In the genomic region with DNA sequence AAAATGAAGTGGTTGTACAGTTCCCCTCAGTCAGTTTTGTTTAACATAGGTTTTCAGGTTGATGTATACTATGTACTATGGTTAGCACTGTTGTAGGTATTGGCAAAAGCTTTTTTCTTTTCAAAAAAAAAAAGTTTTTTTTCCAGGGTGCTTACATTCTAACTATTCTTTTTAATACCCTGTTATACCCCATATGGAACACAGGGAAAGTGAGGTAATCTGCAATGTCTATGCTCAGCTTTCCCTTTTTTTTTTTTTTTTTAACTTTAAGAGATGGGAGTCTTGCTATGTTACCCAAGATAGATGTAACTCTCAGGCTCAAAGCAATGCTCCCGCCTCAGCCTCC, we compare ENCODE assay signal across 8 cellular contexts. TPM values are rescaled to one million over a fixed set of nuclear protein-coding genes. Genes with fewer than 3 reads are reported as not detected.
DNase-seq lines count a peak whose midpoint lies in the region; ATAC-seq and TF ChIP-seq lines count a peak whose summit lies in the region.

No MANE protein-coding gene starts in this region.

- ATAC-seq in foreskin keratinocyte: no peak

- intact Hi-C loops in dorsolateral prefrontal cortex (cut with DNase I): no loop called here

- peaks cover 0 to 44% (median 15%) of the 10 kb centered on the region in 3 donors for H3K36me3 Mint-ChIP-seq in CD8-positive, alpha-beta memory T cell
- peaks cover 9% of the 10 kb centered on the region for H3K36me3 Mint-ChIP-seq in neural crest cell (ENCODE audit: low read depth)

- peaks cover 0 to 2% (median 0%) of the 10 kb centered on the region in 5 donors for H3K9me3 Mint-ChIP-seq in CD8-positive, alpha-beta memory T cell
- H3K9me3 Mint-ChIP-seq in neural crest cell: no peaks in the 10 kb centered on the region

- peak overlapping the region; percentile 89 for H3K4me3 ChIP-seq in CD8-positive, alpha-beta memory T cell (ENCODE audit: low read length)
- H3K4me3 ChIP-seq in MM.1S (ENCODE audit: low read length) (peak overlapping the region; percentile 74), dorsolateral prefrontal cortex (peak overlapping the region; percentile 60 to 96 (median 83))

- no peak for DNase-seq in CD8-positive, alpha-beta memory T cell
- DNase-seq in MM.1S (no peak), dorsolateral prefrontal cortex (no peak), neural crest cell (ENCODE audit: low read depth, low spot score) (no peak), foreskin keratinocyte (no peak), nucleus accumbens (lab: John Stamatoyannopoulos, UW) (no peak), NCI-H2227 treated with DMSO at 0.1 percent for 48 hours (lab: John Stamatoyannopoulos, UW) (no peak)
- no peak for DNase-seq in stimulated activated CD4-positive, alpha-beta T cell treated with anti-CD3 and anti-CD28 coated beads, Interleukin-4, amount 100 ng/mL, for 24 hours

- no peaks in the 10 kb centered on the region for H3K27me3 ChIP-seq in CD8-positive, alpha-beta memory T cell (ENCODE audit: insufficient read depth, low read length, poor library complexity, severe bottlenecking)
- H3K27me3 ChIP-seq in MM.1S (replicated peaks; ENCODE audit: insufficient read depth, low read length) (no peaks in the 10 kb centered on the region), dorsolateral prefrontal cortex (no peaks in the 10 kb centered on the region), foreskin keratinocyte (no peaks in the 10 kb centered on the region)

- TF ChIP-seq CTCF in MM.1S (IDR thresholded peaks at IDR 0.05; ENCODE audit: low read length): no peak
- TF ChIP-seq CTCF in dorsolateral prefrontal cortex (IDR thresholded peaks at IDR 0.05 in 54 of 56, conservative IDR thresholded peaks at IDR 0.05 in 2 of 56; ENCODE audit: low read depth in 1 of 56, partially characterized antibody in 56 of 56): no peak
- TF ChIP-seq CTCF in neural crest cell (conservative IDR thresholded peaks at IDR 0.05): no peak
- no peak for TF ChIP-seq CTCF in foreskin keratinocyte (conservative IDR thresholded peaks at IDR 0.05)

- H3K27ac ChIP-seq in CD8-positive, alpha-beta memory T cell (ENCODE audit: low read depth, low read length): peak overlapping the region; percentile 80
- H3K27ac ChIP-seq in MM.1S (ENCODE audit: low read length) (peak overlapping the region; percentile 89), dorsolateral prefrontal cortex (peak overlapping the region in 32 of 59 donors; percentile 13 to 90 (median 72)), foreskin keratinocyte (no peak overlapping the region)

- peak overlapping the region; percentile 79 for H3K9ac ChIP-seq in MM.1S (ENCODE audit: low read length)

- peak overlapping the region; percentile 30 to 100 (median 98) for H3K27ac Mint-ChIP-seq in CD8-positive, alpha-beta memory T cell
- no peak overlapping the region for H3K27ac Mint-ChIP-seq in neural crest cell (ENCODE audit: unreplicated experiment)

- H3K4me1 ChIP-seq in CD8-positive, alpha-beta memory T cell (ENCODE audit: insufficient read depth, low read length): peaks cover 8% of the 10 kb centered on the region
- peaks cover 14% of the 10 kb centered on the region for H3K4me1 ChIP-seq in MM.1S (ENCODE audit: low read length)
- peaks cover 8% of the 10 kb centered on the region for H3K4me1 ChIP-seq in foreskin keratinocyte

- H3K79me2 ChIP-seq in MM.1S (ENCODE audit: low read length): peaks cover 9% of the 10 kb centered on the region

- peak overlapping the region; percentile 81 for H3K4me2 ChIP-seq in MM.1S (ENCODE audit: low read depth, low read length)

- peaks cover 14 to 24% (median 23%) of the 10 kb centered on the region in 3 donors for H3K4me1 Mint-ChIP-seq in CD8-positive, alpha-beta memory T cell
- peaks cover 21% of the 10 kb centered on the region for H3K4me1 Mint-ChIP-seq in neural crest cell

- H3K27me3 Mint-ChIP-seq in CD8-positive, alpha-beta memory T cell: peaks cover 0 to 3% of the 10 kb centered on the region in 2 donors
- no peaks in the 10 kb centered on the region for H3K27me3 Mint-ChIP-seq in neural crest cell (ENCODE audit: low read depth)

- peak overlapping the region; percentile 87 to 100 (median 96) for H3K4me3 Mint-ChIP-seq in CD8-positive, alpha-beta memory T cell
- peak overlapping the region; percentile 95 for H3K4me3 Mint-ChIP-seq in neural crest cell

- POLR2A ChIA-PET in CD8-positive, alpha-beta memory T cell (lab: Charles Lee): interaction anchor here (0.6 kb wide), 2 partner anchors 108 to 228 kb away, joined by 3 read pairs; no protein-coding TSS in a partner anchor

- H3K9me3 ChIP-seq in CD8-positive, alpha-beta memory T cell (ENCODE audit: low read length): no peaks in the 10 kb centered on the region
- H3K9me3 ChIP-seq in MM.1S (replicated peaks; ENCODE audit: insufficient read depth, low read length): no peaks in the 10 kb centered on the region

- H2AFZ ChIP-seq in MM.1S (ENCODE audit: low read length): peak overlapping the region; percentile 51

- peaks cover 10% of the 10 kb centered on the region for H3F3A ChIP-seq in MM.1S (ENCODE audit: insufficient read depth, low read length)

- H3K9me2 ChIP-seq in MM.1S (replicated peaks; ENCODE audit: insufficient read depth, low read length): no peaks in the 10 kb centered on the region

- CTCF ChIA-PET in CD8-positive, alpha-beta memory T cell (lab: Charles Lee): no interaction called here

- H3K36me3 ChIP-seq in CD8-positive, alpha-beta memory T cell (ENCODE audit: insufficient read depth, low read length): peaks cover 12% of the 10 kb centered on the region
- H3K36me3 ChIP-seq in MM.1S (replicated peaks; ENCODE audit: insufficient read depth, low read length): 0 out of 2 replicates have a peak, but pooled peaks cover 10% of the 10 kb centered on the region

- H4K20me1 ChIP-seq in MM.1S (ENCODE audit: insufficient read depth, low read length): no peaks in the 10 kb centered on the region

RNA-seq across cellular contexts. Expression of a gene that starts 0.6 kb away (rescaled TPM):
- total RNA-seq in CD8-positive, alpha-beta memory T cell: 10 to 100 TPM; 12.8 to 16.2 TPM
- polyA plus RNA-seq in CD8-positive, alpha-beta memory T cell: 4.4 TPM
- total RNA-seq in dorsolateral prefrontal cortex (10 to 100 TPM in 107 of 120 experiments, 1 to 10 TPM in 13; 7.0 to 26.7 (median 12.5) TPM), neural crest cell (39.7 and 42.0 TPM in 2 replicates), foreskin keratinocyte (7.9 and 9.0 TPM in 2 replicates)
- 2.8 and 3.7 TPM in 2 replicates for polyA plus RNA-seq in foreskin keratinocyte
